1 cellular context compared by ENCODE assay signal in genomic region chr19:10691178-10691881, GRCh38.
A peak's percentile ranks its signal among the peaks of the same experiment; 100 is the strongest.
TF ChIP-seq lines count a peak whose summit lies in the region.

No MANE protein-coding gene starts in this region.

TF ChIP-seq in HEK293, 187 proteins besides CTCF, POLR2A, EP300 and RAD21:
- TF ChIP-seq ZNF157 (tag by site-specific recombination; IDR thresholded peaks at IDR 0.05) (no peak), KLF7 (tag by site-specific recombination; IDR thresholded peaks at IDR 0.05; ENCODE audit: borderline replicate concordance) (no peak), ZNF600 (tag by site-specific recombination; IDR thresholded peaks at IDR 0.05) (peak; percentile 46)
